16 cellular contexts compared by ENCODE assay signal in genomic region chr11:92298238-92298565, GRCh38.
A peak's percentile ranks its signal among the peaks of the same experiment; 100 is the strongest.
DNase-seq lines count a peak whose midpoint lies in the region; ATAC-seq and TF ChIP-seq lines count a peak whose summit lies in the region.
"Had no signal": no experiment of that assay in that cellular context is flagged by ENCODE, and none has a peak within 500 bp of the region (broad histone marks: within the 10 kb centered on the region; RNA-seq: fewer than 3 reads in every experiment).

No MANE protein-coding gene starts in this region.

- H3K27me3 ChIP-seq in SK-N-SH (ENCODE audit: insufficient read depth) (no peaks in the 10 kb centered on the region), neuron (ENCODE audit: insufficient read depth, low read length) (no peaks in the 10 kb centered on the region), osteoblast (ENCODE audit: insufficient read depth, low read length) (no peaks in the 10 kb centered on the region)
- H3K27me3 ChIP-seq: BLaER1 had no signal

- peaks cover 6% of the 10 kb centered on the region for H3K79me2 ChIP-seq in SK-N-SH (ENCODE audit: insufficient read depth)
- no peaks in the 10 kb centered on the region for H3K79me2 ChIP-seq in osteoblast (ENCODE audit: insufficient read depth, low read length)

- POLR2A ChIA-PET in SK-N-SH (lab: Yijun Ruan, JAX), result no interaction called here

- H3K4me1 ChIP-seq in SK-N-SH (ENCODE audit: control insufficient read depth in 1 of 2, insufficient read depth in 2 of 2, low read depth in 1 of 2, low read length in 1 of 2) (peaks cover 0 to 10% of the 10 kb centered on the region in 2 experiments; a peak in 2 of 4 replicates), neuron (ENCODE audit: insufficient read depth, low read length) (peaks cover 60% of the 10 kb centered on the region), osteoblast (ENCODE audit: insufficient read depth, low read length) (peaks cover 20% of the 10 kb centered on the region)
- H3K4me1 ChIP-seq: BLaER1 had no signal

- H3K9me3 ChIP-seq in SK-N-SH (no peaks in the 10 kb centered on the region), neuron (ENCODE audit: low read length) (no peaks in the 10 kb centered on the region), osteoblast (ENCODE audit: low read depth, low read length) (no peaks in the 10 kb centered on the region)
- H3K9me3 ChIP-seq: BLaER1, Caco-2 had no signal

- H3K4me3 ChIP-seq in SK-N-SH (ENCODE audit: low read depth in 2 of 2, low read length in 1 of 2) (no peak overlapping the region), neuron (ENCODE audit: low read length) (peak overlapping the region; percentile 10), osteoblast (ENCODE audit: insufficient read depth, low read length) (no peak overlapping the region)
- H3K4me3 ChIP-seq: BLaER1, GM23248 had no signal

- no peak overlapping the region for H3K9ac ChIP-seq in SK-N-SH
- H3K9ac ChIP-seq: BLaER1, GM23248 had no signal

- ATAC-seq in SK-N-SH treated with all-trans-retinoic acid at 6 μM for 48 hours, result no peak
- no peak for ATAC-seq in GM18498 (IDR thresholded peaks at IDR 0.05; ENCODE audit: unreplicated experiment)
- ATAC-seq in HG02870 (IDR thresholded peaks at IDR 0.05; ENCODE audit: unreplicated experiment), result no peak
- ATAC-seq: HCT116 had no signal

- no peaks in the 10 kb centered on the region for H4K20me1 ChIP-seq in SK-N-SH (ENCODE audit: insufficient read depth)
- no peaks in the 10 kb centered on the region for H4K20me1 ChIP-seq in osteoblast (ENCODE audit: insufficient read depth, low read length)
- H4K20me1 ChIP-seq: BLaER1 had no signal

- H3F3A ChIP-seq in SK-N-SH (replicated peaks; ENCODE audit: insufficient read depth), result peaks cover 16% of the 10 kb centered on the region

- no peak for DNase-seq in SK-N-SH
- peak; percentile 16 for DNase-seq in fibroblast of peridontal ligament (ENCODE audit: extremely low read depth)
- DNase-seq in globus pallidus (ENCODE audit: low spot score), result no peak
- no peak for DNase-seq in osteoblast (ENCODE audit: insufficient read length, low spot score, missing footprints)
- DNase-seq: Caco-2; CD8-positive, alpha-beta memory T cell; DND-41; GDM1; GM23248 had no signal

- TF ChIP-seq CTCF in SK-N-SH (IDR thresholded peaks at IDR 0.05), result no peak
- no peak for TF ChIP-seq CTCF in osteoblast (IDR thresholded peaks at IDR 0.05; ENCODE audit: extremely low read depth, low read depth, low read length)

- TF ChIP-seq EP300 in SK-N-SH (IDR thresholded peaks at IDR 0.05; ENCODE audit: borderline replicate concordance in 1 of 2, low read depth in 1 of 2, low read length in 1 of 2), result no peak

- H2AFZ ChIP-seq in SK-N-SH (ENCODE audit: low read depth) (no peak overlapping the region), neuron (ENCODE audit: low read depth, low read length) (no peak overlapping the region), osteoblast (ENCODE audit: low read length) (no peak overlapping the region)
- H2AFZ ChIP-seq: GM23248 had no signal

- H3K36me3 ChIP-seq in SK-N-SH (replicated peaks in 1 of 2; ENCODE audit: control insufficient read depth in 1 of 2, insufficient read depth in 2 of 2, low read length in 1 of 2), result no peaks in the 10 kb centered on the region
- H3K36me3 ChIP-seq in neuron (ENCODE audit: insufficient read depth, low read length), result no peaks in the 10 kb centered on the region
- no peaks in the 10 kb centered on the region for H3K36me3 ChIP-seq in osteoblast (ENCODE audit: insufficient read depth, low read length)
- H3K36me3 ChIP-seq: BLaER1 had no signal

- H3K4me2 ChIP-seq in SK-N-SH, result no peak overlapping the region
- no peak overlapping the region for H3K4me2 ChIP-seq in osteoblast (ENCODE audit: insufficient read depth, low read length)
- H3K4me2 ChIP-seq: BLaER1 had no signal

- no peaks in the 10 kb centered on the region for H3K9me2 ChIP-seq in SK-N-SH

- no peak for TF ChIP-seq RAD21 in SK-N-SH (IDR thresholded peaks at IDR 0.05; ENCODE audit: low read length)

- CTCF ChIA-PET in SK-N-SH (lab: Yijun Ruan, JAX), result interaction anchor here (0.7 kb wide), 1 partner anchor 11 kb away, joined by 3 read pairs; no protein-coding TSS in a partner anchor

- H3K27ac ChIP-seq in SK-N-SH (ENCODE audit: low read depth in 2 of 2, low read length in 1 of 2) (no peak overlapping the region), osteoblast (ENCODE audit: low read depth, low read length) (no peak overlapping the region)
- H3K27ac ChIP-seq: 22Rv1, BLaER1, GM23248 had no signal

TF ChIP-seq in SK-N-SH treated with all-trans-retinoic acid at 6 μM for 48 hours, 23 proteins besides CTCF, POLR2A, EP300 and RAD21:
- TF ChIP-seq ZC3H10 (CRISPR knock-in tag; IDR thresholded peaks at IDR 0.05) (0 out of 2 replicates have a peak, but pooled peaks have one; percentile 43), TCF4 (CRISPR knock-in tag; IDR thresholded peaks at IDR 0.05; ENCODE audit: borderline replicate concordance) (no peak)

TF ChIP-seq in SK-N-SH, 30 proteins besides CTCF, POLR2A, EP300 and RAD21 (continues in another document):
- TF ChIP-seq POLR2AphosphoS5 (IDR thresholded peaks at IDR 0.05; ENCODE audit: low read depth, low read length) (no peak), RCOR1 (IDR thresholded peaks at IDR 0.05; ENCODE audit: low read length) (no peak), USF1 (IDR thresholded peaks at IDR 0.05; ENCODE audit: borderline replicate concordance, low read depth) (no peak), YY1 (IDR thresholded peaks at IDR 0.05; ENCODE audit: low read depth) (no peak), FOSL2 (IDR thresholded peaks at IDR 0.05; ENCODE audit: borderline replicate concordance, low read depth) (no peak), FOXJ3 (CRISPR knock-in tag; IDR thresholded peaks at IDR 0.05) (no peak), REST (IDR thresholded peaks at IDR 0.05; ENCODE audit: low read depth, low read length) (no peak), RFX5 (IDR thresholded peaks at IDR 0.05; ENCODE audit: low read length) (no peak)
- TF ChIP-seq, protein P1, sequence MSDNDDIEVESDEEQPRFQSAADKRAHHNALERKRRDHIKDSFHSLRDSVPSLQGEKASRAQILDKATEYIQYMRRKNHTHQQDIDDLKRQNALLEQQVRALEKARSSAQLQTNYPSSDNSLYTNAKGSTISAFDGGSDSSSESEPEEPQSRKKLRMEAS (IDR thresholded peaks at IDR 0.05; ENCODE audit: low read depth), result no peak
- TF ChIP-seq, protein P2, sequence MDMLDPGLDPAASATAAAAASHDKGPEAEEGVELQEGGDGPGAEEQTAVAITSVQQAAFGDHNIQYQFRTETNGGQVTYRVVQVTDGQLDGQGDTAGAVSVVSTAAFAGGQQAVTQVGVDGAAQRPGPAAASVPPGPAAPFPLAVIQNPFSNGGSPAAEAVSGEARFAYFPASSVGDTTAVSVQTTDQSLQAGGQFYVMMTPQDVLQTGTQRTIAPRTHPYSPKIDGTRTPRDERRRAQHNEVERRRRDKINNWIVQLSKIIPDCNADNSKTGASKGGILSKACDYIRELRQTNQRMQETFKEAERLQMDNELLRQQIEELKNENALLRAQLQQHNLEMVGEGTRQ (IDR thresholded peaks at IDR 0.05; ENCODE audit: borderline replicate concordance, low read depth, low read length), result no peak
- TF ChIP-seq, protein P3, sequence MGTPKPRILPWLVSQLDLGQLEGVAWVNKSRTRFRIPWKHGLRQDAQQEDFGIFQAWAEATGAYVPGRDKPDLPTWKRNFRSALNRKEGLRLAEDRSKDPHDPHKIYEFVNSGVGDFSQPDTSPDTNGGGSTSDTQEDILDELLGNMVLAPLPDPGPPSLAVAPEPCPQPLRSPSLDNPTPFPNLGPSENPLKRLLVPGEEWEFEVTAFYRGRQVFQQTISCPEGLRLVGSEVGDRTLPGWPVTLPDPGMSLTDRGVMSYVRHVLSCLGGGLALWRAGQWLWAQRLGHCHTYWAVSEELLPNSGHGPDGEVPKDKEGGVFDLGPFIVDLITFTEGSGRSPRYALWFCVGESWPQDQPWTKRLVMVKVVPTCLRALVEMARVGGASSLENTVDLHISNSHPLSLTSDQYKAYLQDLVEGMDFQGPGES (IDR thresholded peaks at IDR 0.05; ENCODE audit: low read depth, low read length), result no peak
